Comparison of ENCODE assay signal across 8 cellular contexts in genomic region chr17:4498461-4499397, GRCh38. TPM values are rescaled to one million over a fixed set of nuclear protein-coding genes. Genes with fewer than 3 reads are reported as not detected.
DNase-seq lines count a peak whose midpoint lies in the region; ATAC-seq, FAIRE-seq and TF ChIP-seq lines count a peak whose summit lies in the region.

TSS of gene SPNS2 (plus strand) at chr17:4498881. CDS start at chr17:4499048, 167 bp downstream.

- no peak within 1 kb of the TSS for H2AFZ ChIP-seq in HepG2 (ENCODE audit: low read length)

- H3K9ac ChIP-seq in HepG2 (ENCODE audit: insufficient read depth, low read depth, low read length): no peak within 1 kb of the TSS

- 0 out of 2 replicates have a peak, but pooled peaks cover 6% of the 10 kb centered on the region for H4K20me1 ChIP-seq in HepG2 (ENCODE audit: insufficient read depth, low read length)

- no TSS peak for BruUV-seq in HepG2 (replicated peaks; lab: Mats Ljungman, UMichigan)

- intact Hi-C loops in dorsolateral prefrontal cortex (cut with DNase I): loop anchor here (2.0 to 10.0 kb wide), 3 partner anchors 36 to 76 kb away; no protein-coding TSS in a partner anchor
- intact Hi-C loops in HepG2 (cut with micrococcal nuclease; ENCODE audit: unreplicated experiment): no loop called here

- no peaks in the 10 kb centered on the region for H3K9me3 ChIP-seq in HepG2 (ENCODE audit: low read length)

- H3K79me2 ChIP-seq in HepG2 (ENCODE audit: insufficient read depth, low read length): no peaks in the 10 kb centered on the region

- H3K36me3 ChIP-seq in HepG2 (replicated peaks in 1 of 2; ENCODE audit: control insufficient read depth in 1 of 2, insufficient read depth in 2 of 2, low read length in 2 of 2): no peaks in the 10 kb centered on the region

- TF ChIP-seq EP300 in HepG2 (IDR thresholded peaks at IDR 0.05; ENCODE audit: low read depth in 2 of 2, low read length in 2 of 2) (no peak), HepG2 (CRISPR knock-in tag; IDR thresholded peaks at IDR 0.05; ENCODE audit: borderline replicate concordance) (no peak)

- in situ Hi-C loops in HepG2 (cut with HindIII; ENCODE audit: extremely low pct_ligation_motif_present, low pct_unique_long_range_greater_than_20kb): no loop called here

- WGBS in HepG2 (ENCODE audit: low lambda C conversion rate): no CpG with 5 or more reads among the region's 117 CpGs

- TF ChIP-seq CTCF in dorsolateral prefrontal cortex (IDR thresholded peaks at IDR 0.05 in 54 of 56, conservative IDR thresholded peaks at IDR 0.05 in 2 of 56; ENCODE audit: low read depth in 1 of 56, partially characterized antibody in 56 of 56) (peak in 30 of 56 donors; percentile 11 to 56 (median 32)), HepG2 (CRISPR knock-in tag; IDR thresholded peaks at IDR 0.05) (no peak)

- peak within 1 kb of the TSS in 57 of 59 donors; percentile 18 to 89 (median 79) for H3K27ac ChIP-seq in dorsolateral prefrontal cortex
- H3K27ac ChIP-seq in HepG2 (ENCODE audit: extremely low read length, insufficient read depth, low read length): no peak within 1 kb of the TSS

- POLR2A ChIA-PET in HepG2 (lab: Yijun Ruan, JAX): interaction anchor here (1.2 kb wide), 1 partner anchor 57 kb away, joined by 4 read pairs; the partner anchor contains the start of gene MYBBP1A

- FAIRE-seq in HepG2 (lab: Jason Lieb, UNC): no peak

- no peak for TF ChIP-seq RAD21 in HepG2 (CRISPR knock-in tag; IDR thresholded peaks at IDR 0.05)

- H3K4me3 ChIP-seq in dorsolateral prefrontal cortex (peak within 1 kb of the TSS; percentile 55 to 89 (median 71)), HepG2 (replicated peaks in 1 of 3; ENCODE audit: insufficient read depth in 1 of 3, low read depth in 2 of 3, low read length in 3 of 3) (peak within 1 kb of the TSS in 1 of 3 experiments; percentile 40; a peak in 2 of 6 replicates)

- CTCF ChIA-PET in HepG2 (lab: Yijun Ruan, JAX; ENCODE audit: low intra/inter-chr PET ratio, low total read pairs): no interaction called here

- ATAC-seq in GM19452 (IDR thresholded peaks at IDR 0.05; ENCODE audit: unreplicated experiment) (peak; percentile 70), HepG2 (peak; percentile 71), GM21786 (IDR thresholded peaks at IDR 0.05; ENCODE audit: unreplicated experiment) (no peak)

- H3K27me3 ChIP-seq in dorsolateral prefrontal cortex: peaks cover 0 to 4% (median 0%) of the 10 kb centered on the region in 45 donors
- H3K27me3 ChIP-seq in HepG2 (ENCODE audit: control insufficient read depth in 1 of 2, insufficient read depth in 2 of 2, low read length in 2 of 2): peaks cover 0 to 58% of the 10 kb centered on the region in 2 experiments

- peaks cover 22% of the 10 kb centered on the region for H3K4me1 ChIP-seq in HepG2 (ENCODE audit: insufficient read depth, low read length)

- no peak for TF ChIP-seq POLR2A in HepG2 (IDR thresholded peaks at IDR 0.05; ENCODE audit: insufficient read depth in 1 of 2, low read depth in 2 of 2, low read length in 2 of 2)

- DNase-seq in Ammon's horn (ENCODE audit: low spot score) (peak; percentile 90), NCI-H1694 treated with DMSO at 0.1 percent for 48 hours (lab: John Stamatoyannopoulos, UW) (peak; percentile 74), dorsolateral prefrontal cortex (peak; percentile 44 to 94 (median 82)), HepG2 (ENCODE audit: low spot score) (no peak)
- peak; percentile 57 to 63 for DNase-seq in activated CD4-positive, alpha-beta T cell treated with anti-CD3 and anti-CD28 coated beads, Interleukin-2, amount 50 U/mL, for 48 hours
- DNase-seq in stimulated activated CD4-positive, alpha-beta T cell treated with anti-CD3 and anti-CD28 coated beads, Interleukin-2, amount 100 ng/mL, for 24 hours: peak; percentile 67 to 74

- peak within 1 kb of the TSS; percentile 43; the same call in 1 of the 2 replicates for H3K4me2 ChIP-seq in HepG2 (ENCODE audit: low read depth, low read length)

TF ChIP-seq in HepG2, 621 proteins besides CTCF, POLR2A, EP300 and RAD21 (continues in another document):
- TF ChIP-seq YEATS2 (CRISPR knock-in tag; IDR thresholded peaks at IDR 0.05; ENCODE audit: borderline replicate concordance) (no peak), SP1 (IDR thresholded peaks at IDR 0.05) (no peak), SP1 (CRISPR knock-in tag; IDR thresholded peaks at IDR 0.05) (0 out of 2 replicates have a peak, but pooled peaks have one; percentile 39), PATZ1 (CRISPR knock-in tag; IDR thresholded peaks at IDR 0.05) (peak; percentile 53; the same call in 1 of the 2 replicates), TGIF2 (CRISPR knock-in tag; IDR thresholded peaks at IDR 0.05) (no peak), HNRNPLL (IDR thresholded peaks at IDR 0.05; ENCODE audit: low read depth, low read length, poor library complexity, severe bottlenecking) (peak; percentile 37), MAX (IDR thresholded peaks at IDR 0.05) (no peak), PRDM15 (CRISPR knock-in tag; IDR thresholded peaks at IDR 0.05) (no peak), CREB1 (IDR thresholded peaks at IDR 0.05) (no peak), CREB1 (CRISPR knock-in tag; IDR thresholded peaks at IDR 0.05) (no peak), KLF13 (CRISPR knock-in tag; IDR thresholded peaks at IDR 0.05) (no peak)

RNA-seq across cellular contexts. Expression of gene SPNS2, which starts in this region (rescaled TPM):
- total RNA-seq in dorsolateral prefrontal cortex (100 to 1,000 TPM in 4 of 120 experiments, 10 to 100 TPM in 116; 41.1 to 115 (median 69.7) TPM), HepG2 (2016; rRNA removed; fragmentation: Illumina TruSeq; extraction: Trizol) (not detected in 2 replicates)
- total RNA-seq in HepG2 (2016; cell fraction: cytosol; rRNA removed; fragmentation: Illumina TruSeq; extraction: Trizol; ENCODE audit: low read depth): not detected in 2 replicates
- total RNA-seq in HepG2 (2016; cell fraction: insoluble cytoplasmic fraction; rRNA removed; fragmentation: Illumina TruSeq; extraction: Trizol): not detected in 2 replicates
- not detected in 2 replicates for total RNA-seq in HepG2 (2016; cell fraction: membrane; rRNA removed; fragmentation: Illumina TruSeq; extraction: Trizol)
- total RNA-seq in HepG2 (2016; cell fraction: nucleus; rRNA removed; fragmentation: Illumina TruSeq; extraction: Trizol): not detected in 2 replicates
- 0.01 and 0.03 TPM in 2 replicates for polyA plus RNA-seq in HepG2 (2011; rRNA removed)
- 0.03 and 0.05 TPM in 2 replicates for polyA plus RNA-seq in HepG2 (2011; cell fraction: cytosol; rRNA removed)
- 0.14 TPM in 1 of 2 replicates, not detected in the other for polyA plus RNA-seq in HepG2 (2011; cell fraction: nucleus; rRNA removed)
- 0.16 and 0.34 TPM in 2 replicates for polyA plus RNA-seq in HepG2 (2012)
- not detected in 2 replicates for polyA plus RNA-seq in HepG2 (2016; cell fraction: cytosol; fragmentation: Illumina TruSeq; extraction: Trizol; ENCODE audit: low read depth)
- polyA plus RNA-seq in HepG2 (2016; cell fraction: insoluble cytoplasmic fraction; fragmentation: Illumina TruSeq; extraction: Trizol; ENCODE audit: low read depth): not detected in 2 replicates
- not detected in 2 replicates for polyA plus RNA-seq in HepG2 (2016; cell fraction: membrane; fragmentation: Illumina TruSeq; extraction: Trizol; ENCODE audit: low read depth)
- not detected in 2 replicates for polyA plus RNA-seq in HepG2 (2016; cell fraction: nucleus; fragmentation: Illumina TruSeq; extraction: Trizol; ENCODE audit: insufficient read depth, low read depth)
- 0.16 TPM in 1 of 2 replicates, not detected in the other for polyA minus RNA-seq in HepG2 (2011; rRNA and poly(A)+ RNA removed; ENCODE audit: low replicate concordance)
- polyA minus RNA-seq in HepG2 (2011; cell fraction: cytosol; rRNA and poly(A)+ RNA removed): not detected in 2 replicates
- polyA minus RNA-seq in HepG2 (2011; cell fraction: nucleus; rRNA and poly(A)+ RNA removed): not detected in 2 replicates

Comparison
In these comparisons a context has a peak if more than half of its experiments do, and no peak if none do; other contexts are left out.
1. RNA of gene SPNS2 (total RNA-seq): 41.1 to 115 TPM in dorsolateral prefrontal cortex; not detected in HepG2; every median in the first group is over 10 times any median in the second.
2. Peak in ATAC-seq and H3K4me2 ChIP-seq in HepG2; RNA of the gene not detected or under 1 TPM.